ENCODE assay signal across 27 cellular contexts in genomic region chr12:42846782-42847181, GRCh38.
A peak's percentile ranks its signal among the peaks of the same experiment; 100 is the strongest.
DNase-seq lines count a peak whose midpoint lies in the region; ATAC-seq, FAIRE-seq and TF ChIP-seq lines count a peak whose summit lies in the region.
"Had no signal": no experiment of that assay in that cellular context is flagged by ENCODE, and none has a peak within 500 bp of the region (broad histone marks: within the 10 kb centered on the region; RNA-seq: fewer than 3 reads in every experiment).

No MANE protein-coding gene starts in this region.

- peaks cover 3% of the 10 kb centered on the region for H3K4me1 Mint-ChIP-seq in nephron progenitor cell
- no peaks in the 10 kb centered on the region for H3K4me1 Mint-ChIP-seq in activated T-cell treated with anti-CD3 and anti-CD28 coated beads, Interleukin-2, amount 50 U/mL, for 72 hours (ENCODE audit: low read depth)
- H3K4me1 Mint-ChIP-seq: naive thymus-derived CD8-positive, alpha-beta T cell had no signal

- peak; percentile 1 for DNase-seq in AG10803 (ENCODE audit: low read depth)
- peak; percentile 7 for DNase-seq in OCI-M1 (lab: John Stamatoyannopoulos, UW)
- DNase-seq in fibroblast of gingiva (ENCODE audit: low read depth) = peak; percentile 61
- no peak for DNase-seq in nephron progenitor cell
- DNase-seq in central memory CD4-positive, alpha-beta T cell = no peak
- DNase-seq in NCI-H526 treated with DMSO at 0.1 percent for 48 hours (lab: John Stamatoyannopoulos, UW) = no peak
- DNase-seq in activated T-cell treated with anti-CD3 and anti-CD28 coated beads, Interleukin-2, amount 50 U/mL, for 72 hours = no peak
- no peak for DNase-seq in GM12891 (ENCODE audit: insufficient read length, low spot score)
- DNase-seq: activated CD8-positive, alpha-beta T cell treated with anti-CD3 and anti-CD28 coated beads, Interleukin-2, amount 10 ng/mL, durations not matched to agents 7 days and 5 days; activated naive CD4-positive, alpha-beta T cell treated with Interleukin-2 at 50 U/mL for 16 hours; activated T-cell treated with anti-CD3 and anti-CD28 coated beads, Interleukin-2, amount 50 U/mL, for 1 hour; amniotic stem cell; heart left ventricle; naive thymus-derived CD8-positive, alpha-beta T cell; NCI-H1694; NCI-H2171 treated with DMSO at 0.1 percent for 48 hours; NCI-H524 treated with DMSO at 0.1 percent for 48 hours; SIG-M5; stimulated activated CD4-positive, alpha-beta T cell treated with anti-CD3 and anti-CD28 coated beads, Interleukin-4, amount 100 ng/mL, for 1 hour; stimulated activated naive CD4-positive, alpha-beta T cell; uterus had no signal

- H3K36me3 Mint-ChIP-seq in nephron progenitor cell (ENCODE audit: low read depth) = peaks cover 9% of the 10 kb centered on the region
- H3K36me3 Mint-ChIP-seq in activated T-cell treated with anti-CD3 and anti-CD28 coated beads, Interleukin-2, amount 50 U/mL, for 72 hours (ENCODE audit: insufficient read depth in 2 of 2) = no peaks in the 10 kb centered on the region
- H3K36me3 Mint-ChIP-seq: mesothelial cell of epicardium; naive thymus-derived CD8-positive, alpha-beta T cell had no signal

- H3K9me3 Mint-ChIP-seq in nephron progenitor cell = peaks cover 18% of the 10 kb centered on the region
- peaks cover 0 to 4% of the 10 kb centered on the region in 2 donors for H3K9me3 Mint-ChIP-seq in activated T-cell treated with anti-CD3 and anti-CD28 coated beads, Interleukin-2, amount 50 U/mL, for 72 hours

- TF ChIP-seq CTCF in AG10803 (conservative IDR thresholded peaks at IDR 0.05; ENCODE audit: low read length) (no peak), nephron progenitor cell (IDR thresholded peaks at IDR 0.05) (no peak)

- no peak for ATAC-seq in activated T-cell treated with anti-CD3 and anti-CD28 coated beads, Interleukin-2, amount 50 U/mL, for 72 hours (replicated peaks in 1 of 2)
- ATAC-seq: A549; activated CD8-positive, alpha-beta T cell treated with anti-CD3 and anti-CD28 coated beads, Interleukin-2, amount 10 ng/mL, durations not matched to agents 7 days and 5 days; heart left ventricle; left lobe of liver; naive thymus-derived CD8-positive, alpha-beta T cell; Panc1 had no signal

- H3K27ac Mint-ChIP-seq in nephron progenitor cell = peak overlapping the region; percentile 80
- no peak overlapping the region for H3K27ac Mint-ChIP-seq in activated T-cell treated with anti-CD3 and anti-CD28 coated beads, Interleukin-2, amount 50 U/mL, for 72 hours
- H3K27ac Mint-ChIP-seq: activated CD8-positive, alpha-beta T cell treated with anti-CD3 and anti-CD28 coated beads, Interleukin-2, amount 10 ng/mL, durations not matched to agents 7 days and 5 days; mesothelial cell of epicardium; naive thymus-derived CD8-positive, alpha-beta T cell had no signal

- no peak overlapping the region for H3K4me3 Mint-ChIP-seq in nephron progenitor cell
- no peak overlapping the region for H3K4me3 Mint-ChIP-seq in activated T-cell treated with anti-CD3 and anti-CD28 coated beads, Interleukin-2, amount 50 U/mL, for 72 hours
- H3K4me3 Mint-ChIP-seq: activated CD8-positive, alpha-beta T cell treated with anti-CD3 and anti-CD28 coated beads, Interleukin-2, amount 10 ng/mL, durations not matched to agents 7 days and 5 days; mesothelial cell of epicardium; naive thymus-derived CD8-positive, alpha-beta T cell had no signal

- FAIRE-seq in GM12891 (lab: Jason Lieb, UNC) = no peak
- FAIRE-seq: A549, GM19239 had no signal

- TF ChIP-seq POLR2A in GM12891 (IDR thresholded peaks at IDR 0.05; ENCODE audit: low read depth, low read length) = no peak

- no peak overlapping the region for H3K4me3 ChIP-seq in AG10803 (ENCODE audit: low read length)
- H3K4me3 ChIP-seq: A549, cardiac muscle cell, heart left ventricle, uterus had no signal

- H3K27me3 Mint-ChIP-seq in nephron progenitor cell (ENCODE audit: low read depth, poor library complexity) = peaks cover 3% of the 10 kb centered on the region
- no peaks in the 10 kb centered on the region for H3K27me3 Mint-ChIP-seq in activated T-cell treated with anti-CD3 and anti-CD28 coated beads, Interleukin-2, amount 50 U/mL, for 72 hours (ENCODE audit: low read depth)

TF ChIP-seq in GM12891, 5 proteins besides CTCF, POLR2A, EP300 and RAD21:
- TF ChIP-seq PAX5 (IDR thresholded peaks at IDR 0.05; ENCODE audit: insufficient read depth, low read length, severe bottlenecking) (no peak), POU2F2 (IDR thresholded peaks at IDR 0.05; ENCODE audit: low read depth, low read length) (no peak), POLR2AphosphoS5 (IDR thresholded peaks at IDR 0.05; ENCODE audit: low read depth, low read length) (no peak), TAF1 (IDR thresholded peaks at IDR 0.05; ENCODE audit: low read depth, low read length) (no peak), SPI1 (IDR thresholded peaks at IDR 0.05; ENCODE audit: low read depth, low read length) (no peak)

Comparison
In these comparisons a context has a peak if more than half of its experiments do, and no peak if none do; other contexts are left out.
1. DNase-seq: peak in AG10803 (single experiment), OCI-M1 (single experiment) and fibroblast of gingiva (single experiment); none in nephron progenitor cell (single experiment), central memory CD4-positive, alpha-beta T cell (single experiment), NCI-H526 treated with DMSO at 0.1 percent for 48 hours (single experiment), activated T-cell treated with anti-CD3 and anti-CD28 coated beads, Interleukin-2, amount 50 U/mL, for 72 hours (0 of 2) and GM12891 (single experiment).